ENCODE assay signal across 23 cellular contexts in the genomic region with DNA sequence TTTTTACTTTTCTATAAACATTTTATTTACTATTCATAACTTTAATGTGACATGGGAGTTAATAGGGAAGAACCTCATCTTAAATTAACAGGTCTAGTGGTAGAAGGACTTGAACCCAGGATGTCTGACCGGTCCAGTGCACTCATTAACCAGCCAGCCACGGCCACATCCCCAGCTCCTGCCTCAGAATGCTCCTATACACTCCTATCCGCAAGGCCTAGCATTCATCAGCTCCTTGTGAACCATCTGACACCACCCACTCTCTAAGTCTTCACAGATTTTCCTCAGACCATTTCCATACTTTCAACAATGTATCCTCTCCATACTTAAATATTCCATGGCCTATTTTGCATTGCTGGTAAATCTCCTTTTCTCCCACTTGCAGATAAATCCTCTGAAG.
DNase-seq lines count a peak whose midpoint lies in the region; ATAC-seq and TF ChIP-seq lines count a peak whose summit lies in the region.
"Had no signal": no experiment of that assay in that cellular context is flagged by ENCODE, and none has a peak within 500 bp of the region (broad histone marks: within the 10 kb centered on the region; RNA-seq: fewer than 3 reads in every experiment).

No MANE protein-coding gene starts in this region.

- DNase-seq in CD4-positive, alpha-beta memory T cell, result no peak
- DNase-seq in Karpas-422 (no peak), epithelial cell of prostate (ENCODE audit: low read depth, low spot score) (no peak), colonic mucosa (no peak), BE2C (no peak)
- DNase-seq: activated CD4-positive, CD25-positive, alpha-beta regulatory T cell treated with anti-CD3 and anti-CD28 coated beads, Interleukin-2, amount 50 U/mL, for 72 hours; activated CD8-positive, alpha-beta T cell treated with anti-CD3 and anti-CD28 coated beads for 36 hours; activated effector memory CD4-positive, alpha-beta T cell treated with anti-CD3 and anti-CD28 coated beads, Interleukin-2, amount 50 U/mL, for 16 hours; activated naive CD8-positive, alpha-beta T cell treated with anti-CD3 and anti-CD28 coated beads, Interleukin-2, amount 50 U/mL, for 24 hours; body of pancreas; C1 segment of cervical spinal cord; HFFc6; KBM-7; naive thymus-derived CD8-positive, alpha-beta T cell; NCI-H146; NCI-H510A treated with DMSO at 0.1 percent for 48 hours; stimulated activated CD4-positive, alpha-beta T cell treated with anti-CD3 and anti-CD28 coated beads, Interleukin-1b, Interleukin-23, amount 100 ng/mL, for 48 hours; T-helper 1 cell had no signal

- no peak for TF ChIP-seq CTCF in nephron (IDR thresholded peaks at IDR 0.05; ENCODE audit: unreplicated experiment in 3 of 3)
- no peak for TF ChIP-seq CTCF in colonic mucosa (IDR thresholded peaks at IDR 0.05)
- TF ChIP-seq CTCF in BE2C (IDR thresholded peaks at IDR 0.05; ENCODE audit: low read depth, low read length), result no peak

- peaks cover 42 to 73% (median 64%) of the 10 kb centered on the region in 4 donors for H3K4me1 Mint-ChIP-seq in CD4-positive, alpha-beta memory T cell
- peaks cover 33% of the 10 kb centered on the region for H3K4me1 Mint-ChIP-seq in nephron

- H3K9me3 ChIP-seq in CD4-positive, alpha-beta memory T cell (ENCODE audit: control insufficient read depth in 1 of 2, low read length in 2 of 2), result no peaks in the 10 kb centered on the region
- H3K9me3 ChIP-seq in Karpas-422 (ENCODE audit: low read length), result no peaks in the 10 kb centered on the region
- no peaks in the 10 kb centered on the region for H3K9me3 ChIP-seq in colonic mucosa
- H3K9me3 ChIP-seq in BE2C, result no peaks in the 10 kb centered on the region
- H3K9me3 ChIP-seq: body of pancreas had no signal

- intact Hi-C loops in CD4-positive, alpha-beta memory T cell (cut with micrococcal nuclease), result loop anchor here (1.0 kb wide), 1 partner anchor 9 kb away; no protein-coding TSS in a partner anchor
- intact Hi-C loops in colonic mucosa (cut with DNase I), result no loop called here

- H3K9me3 Mint-ChIP-seq in CD4-positive, alpha-beta memory T cell, result no peaks in the 10 kb centered on the region
- H3K9me3 Mint-ChIP-seq in nephron, result no peaks in the 10 kb centered on the region
- H3K9me3 Mint-ChIP-seq: activated naive CD8-positive, alpha-beta T cell treated with anti-CD3 and anti-CD28 coated beads, Interleukin-2, amount 50 U/mL, for 24 hours; HFFc6 had no signal

- no peaks in the 10 kb centered on the region for H3K27me3 Mint-ChIP-seq in CD4-positive, alpha-beta memory T cell
- H3K27me3 Mint-ChIP-seq in nephron (ENCODE audit: low read depth), result no peaks in the 10 kb centered on the region
- H3K27me3 Mint-ChIP-seq: activated CD8-positive, alpha-beta T cell treated with anti-CD3 and anti-CD28 coated beads for 36 hours; activated naive CD8-positive, alpha-beta T cell treated with anti-CD3 and anti-CD28 coated beads, Interleukin-2, amount 50 U/mL, for 24 hours; naive thymus-derived CD8-positive, alpha-beta T cell had no signal

- no peak overlapping the region for H3K27ac ChIP-seq in CD4-positive, alpha-beta memory T cell (ENCODE audit: low read depth, low read length)
- H3K27ac ChIP-seq in Karpas-422 (ENCODE audit: low read length) (peak overlapping the region; percentile 59), epithelial cell of prostate (peak overlapping the region; percentile 70), colonic mucosa (no peak overlapping the region)
- H3K27ac ChIP-seq: body of pancreas, coronary artery had no signal

- H3K9me2 ChIP-seq in Karpas-422 (replicated peaks; ENCODE audit: insufficient read depth, low read length), result no peaks in the 10 kb centered on the region

- no peak for ATAC-seq in HG02763 (IDR thresholded peaks at IDR 0.05; ENCODE audit: unreplicated experiment)
- ATAC-seq: activated CD8-positive, alpha-beta T cell treated with anti-CD3 and anti-CD28 coated beads for 36 hours; activated naive CD8-positive, alpha-beta T cell treated with anti-CD3 and anti-CD28 coated beads, Interleukin-2, amount 50 U/mL, for 24 hours; body of pancreas; naive thymus-derived CD8-positive, alpha-beta T cell; Panc1 had no signal

- H3K36me3 ChIP-seq in CD4-positive, alpha-beta memory T cell (ENCODE audit: insufficient read depth, low read length), result no peaks in the 10 kb centered on the region
- H3K36me3 ChIP-seq in Karpas-422 (ENCODE audit: insufficient read depth, low read length), result peaks cover 16% of the 10 kb centered on the region
- H3K36me3 ChIP-seq in colonic mucosa, result no peaks in the 10 kb centered on the region
- H3K36me3 ChIP-seq in BE2C, result no peaks in the 10 kb centered on the region; the same call in 1 of the 2 replicates

- H3K9ac ChIP-seq in Karpas-422 (ENCODE audit: low read length) (peak overlapping the region; percentile 16; the same call in 1 of the 2 replicates), colonic mucosa (ENCODE audit: low read depth in 2 of 2, low read length in 2 of 2) (no peak overlapping the region)

- H3K79me2 ChIP-seq in Karpas-422 (ENCODE audit: low read length), result peaks cover 93% of the 10 kb centered on the region

- no peak overlapping the region for H3K4me3 Mint-ChIP-seq in CD4-positive, alpha-beta memory T cell
- H3K4me3 Mint-ChIP-seq in nephron, result no peak overlapping the region
- H3K4me3 Mint-ChIP-seq: activated CD8-positive, alpha-beta T cell treated with anti-CD3 and anti-CD28 coated beads for 36 hours; activated naive CD8-positive, alpha-beta T cell treated with anti-CD3 and anti-CD28 coated beads, Interleukin-2, amount 50 U/mL, for 24 hours; HFFc6; naive thymus-derived CD8-positive, alpha-beta T cell had no signal

- H3K27ac Mint-ChIP-seq in CD4-positive, alpha-beta memory T cell, result peak overlapping the region in 5 of 7 donors; percentile 16 to 60 (median 36)
- H3K27ac Mint-ChIP-seq in nephron, result peak overlapping the region; percentile 42 to 58 (median 44)
- H3K27ac Mint-ChIP-seq: activated CD8-positive, alpha-beta T cell treated with anti-CD3 and anti-CD28 coated beads for 36 hours; activated naive CD8-positive, alpha-beta T cell treated with anti-CD3 and anti-CD28 coated beads, Interleukin-2, amount 50 U/mL, for 24 hours; HFFc6 had no signal

- H3K4me1 ChIP-seq in CD4-positive, alpha-beta memory T cell (ENCODE audit: insufficient read depth, low read length), result peaks cover 56% of the 10 kb centered on the region
- peaks cover 93% of the 10 kb centered on the region for H3K4me1 ChIP-seq in Karpas-422 (ENCODE audit: low read length)
- no peaks in the 10 kb centered on the region for H3K4me1 ChIP-seq in colonic mucosa
- H3K4me1 ChIP-seq in BE2C, result peaks cover 5% of the 10 kb centered on the region; the same call in 1 of the 2 replicates
- H3K4me1 ChIP-seq: body of pancreas had no signal

- CTCF ChIA-PET in CD4-positive, alpha-beta memory T cell (lab: Charles Lee; ENCODE audit: partially characterized antibody), result interaction anchor here (1.1 to 1.7 kb wide), 2 partner anchors 90 to 95 kb away, joined by 3 read pairs; no protein-coding TSS in a partner anchor

- POLR2A ChIA-PET in CD4-positive, alpha-beta memory T cell (lab: Charles Lee; ENCODE audit: partially characterized antibody), result interaction anchor here (1.4 to 1.8 kb wide), 2 partner anchors 9 to 251 kb away, joined by 6 to 7 read pairs; no protein-coding TSS in a partner anchor

- peak overlapping the region; percentile 45 for H3K4me2 ChIP-seq in Karpas-422 (ENCODE audit: low read depth, low read length, poor library complexity, severe bottlenecking)

- peaks cover 11 to 22% of the 10 kb centered on the region in 2 donors for H3K36me3 Mint-ChIP-seq in CD4-positive, alpha-beta memory T cell
- no peaks in the 10 kb centered on the region for H3K36me3 Mint-ChIP-seq in nephron (ENCODE audit: low read depth)

- no peak overlapping the region for H3K4me3 ChIP-seq in CD4-positive, alpha-beta memory T cell (ENCODE audit: low read length in 2 of 2)
- no peak overlapping the region for H3K4me3 ChIP-seq in Karpas-422 (ENCODE audit: low read length)
- no peak overlapping the region for H3K4me3 ChIP-seq in colonic mucosa
- no peak overlapping the region for H3K4me3 ChIP-seq in BE2C (ENCODE audit: low read depth, low read length)
- H3K4me3 ChIP-seq: body of pancreas, coronary artery, skin epidermis had no signal

- H3K27me3 ChIP-seq in CD4-positive, alpha-beta memory T cell (ENCODE audit: insufficient read depth, low read length), result no peaks in the 10 kb centered on the region
- H3K27me3 ChIP-seq in Karpas-422 (ENCODE audit: low read length) (no peaks in the 10 kb centered on the region), colonic mucosa (no peaks in the 10 kb centered on the region), BE2C (no peaks in the 10 kb centered on the region)
- H3K27me3 ChIP-seq: body of pancreas had no signal

- H4K20me1 ChIP-seq in Karpas-422 (ENCODE audit: insufficient read depth, low read depth, low read length), result no peaks in the 10 kb centered on the region

- no peak overlapping the region for H2AFZ ChIP-seq in Karpas-422 (ENCODE audit: low read length)

Comparison
In these comparisons a context has a peak if more than half of its experiments do, and no peak if none do; other contexts are left out.
1. H3K27ac ChIP-seq: peak in Karpas-422 (single experiment) and epithelial cell of prostate (single experiment); none in CD4-positive, alpha-beta memory T cell (single experiment) and colonic mucosa (single experiment).